15 cellular contexts compared by ENCODE assay signal in genomic region chr1:54294846-54295245, GRCh38.
A peak's percentile ranks its signal among the peaks of the same experiment; 100 is the strongest.
DNase-seq lines count a peak whose midpoint lies in the region; ATAC-seq and TF ChIP-seq lines count a peak whose summit lies in the region.
"Had no signal": no experiment of that assay in that cellular context is flagged by ENCODE, and none has a peak within 500 bp of the region (broad histone marks: within the 10 kb centered on the region; RNA-seq: fewer than 3 reads in every experiment).

No MANE protein-coding gene starts in this region.

- TF ChIP-seq CTCF in right atrium auricular region (IDR thresholded peaks at IDR 0.05) = no peak
- no peak for TF ChIP-seq CTCF in coronary artery (IDR thresholded peaks at IDR 0.05)
- TF ChIP-seq CTCF in nephron (IDR thresholded peaks at IDR 0.05; ENCODE audit: unreplicated experiment in 3 of 3) = no peak

- DNase-seq in right atrium auricular region (ENCODE audit: low spot score) (no peak), left cardiac atrium (no peak), coronary artery (ENCODE audit: low spot score) (no peak), NCI-H226 (no peak), anterior cingulate cortex (lab: John Stamatoyannopoulos, UW) (no peak)
- DNase-seq: activated CD4-positive, alpha-beta T cell treated with anti-CD3 and anti-CD28 coated beads, Interleukin-2, amount 50 U/mL, for 48 hours; cerebellar nuclear complex; lower lobe of right lung; NCI-H2029 treated with DMSO at 0.1 percent for 48 hours; NCI-H82 had no signal

- ATAC-seq in left cardiac atrium (no peak), GM18868 (IDR thresholded peaks at IDR 0.05; ENCODE audit: unreplicated experiment) (no peak), HG03457 (IDR thresholded peaks at IDR 0.05; ENCODE audit: unreplicated experiment) (no peak)
- ATAC-seq: lower lobe of right lung had no signal

- no peaks in the 10 kb centered on the region for H3K27me3 ChIP-seq in right atrium auricular region
- H3K27me3 ChIP-seq: neutrophil had no signal

- no peak overlapping the region for H3K4me3 Mint-ChIP-seq in nephron

- no peak overlapping the region for H3K4me3 ChIP-seq in right atrium auricular region
- no peak overlapping the region for H3K4me3 ChIP-seq in coronary artery
- H3K4me3 ChIP-seq: lower lobe of right lung had no signal

- H3K36me3 Mint-ChIP-seq in nephron (ENCODE audit: low read depth) = no peaks in the 10 kb centered on the region

- H3K9me3 Mint-ChIP-seq in nephron = no peaks in the 10 kb centered on the region

- H3K27ac ChIP-seq in right atrium auricular region = peak overlapping the region; percentile 41 to 43
- H3K27ac ChIP-seq in coronary artery = peak overlapping the region; percentile 91 to 96
- H3K27ac ChIP-seq: epithelial cell of prostate, lower lobe of right lung, neutrophil had no signal

- no peaks in the 10 kb centered on the region for H3K9me3 ChIP-seq in right atrium auricular region
- H3K9me3 ChIP-seq: lower lobe of right lung, neutrophil had no signal

- H3K36me3 ChIP-seq in right atrium auricular region = no peaks in the 10 kb centered on the region
- H3K36me3 ChIP-seq: lower lobe of right lung, neutrophil had no signal

- peak overlapping the region; percentile 9 to 91 (median 58) for H3K27ac Mint-ChIP-seq in nephron

- H3K4me1 ChIP-seq in right atrium auricular region = peaks cover 0 to 85% of the 10 kb centered on the region in 2 donors

- intact Hi-C loops in left cardiac atrium (cut with DNase I) = no loop called here

- peaks cover 89% of the 10 kb centered on the region for H3K4me1 Mint-ChIP-seq in nephron

- no peaks in the 10 kb centered on the region for H3K27me3 Mint-ChIP-seq in nephron (ENCODE audit: low read depth)
